In genomic region chr17:59830846-59831486, GRCh38 we compare ENCODE assay signal across 10 cellular contexts.
A peak's percentile ranks its signal among the peaks of the same experiment; 100 is the strongest.
DNase-seq lines count a peak whose midpoint lies in the region; ATAC-seq, FAIRE-seq and TF ChIP-seq lines count a peak whose summit lies in the region.
"Had no signal": no experiment of that assay in that cellular context is flagged by ENCODE, and none has a peak within 500 bp of the region (broad histone marks: within the 10 kb centered on the region; RNA-seq: fewer than 3 reads in every experiment).

No MANE protein-coding gene starts in this region.

- FAIRE-seq in keratinocyte (lab: Jason Lieb, UNC) = no peak

- H3K36me3 Mint-ChIP-seq in activated naive CD4-positive, alpha-beta T cell treated with anti-CD3 and anti-CD28 coated beads, Interleukin-2, amount 10 ng/mL, durations not matched to agents 7 days and 5 days = peaks cover 23% of the 10 kb centered on the region

- H3K4me1 Mint-ChIP-seq in activated naive CD4-positive, alpha-beta T cell treated with anti-CD3 and anti-CD28 coated beads, Interleukin-2, amount 10 ng/mL, durations not matched to agents 7 days and 5 days = peaks cover 81% of the 10 kb centered on the region

- H3K9me3 ChIP-seq in keratinocyte (ENCODE audit: control insufficient read depth, low read depth, low read length) = no peaks in the 10 kb centered on the region
- no peaks in the 10 kb centered on the region for H3K9me3 ChIP-seq in tibial artery
- H3K9me3 ChIP-seq: BE2C had no signal

- no peaks in the 10 kb centered on the region for H4K20me1 ChIP-seq in keratinocyte (ENCODE audit: control insufficient read depth, extremely low read depth, insufficient read depth, low read length)

- H3K9me3 Mint-ChIP-seq in activated naive CD4-positive, alpha-beta T cell treated with anti-CD3 and anti-CD28 coated beads, Interleukin-2, amount 10 ng/mL, durations not matched to agents 7 days and 5 days = no peaks in the 10 kb centered on the region

- H3K9me1 ChIP-seq in keratinocyte (ENCODE audit: control insufficient read depth, extremely low read depth, insufficient read depth, low read length) = no peaks in the 10 kb centered on the region

- no peak for ATAC-seq in HG02623 (IDR thresholded peaks at IDR 0.05; ENCODE audit: unreplicated experiment)

- H3K36me3 ChIP-seq in keratinocyte (ENCODE audit: control insufficient read depth in 2 of 2, extremely low read depth in 1 of 2, insufficient read depth in 2 of 2, low read length in 2 of 2) (no peaks in the 10 kb centered on the region), tibial artery (no peaks in the 10 kb centered on the region)
- H3K36me3 ChIP-seq: BE2C had no signal

- H3K27me3 ChIP-seq in keratinocyte (ENCODE audit: control insufficient read depth, extremely low read depth, insufficient read depth, low read length) (no peaks in the 10 kb centered on the region), tibial artery (no peaks in the 10 kb centered on the region)
- H3K27me3 ChIP-seq: BE2C had no signal

- no peaks in the 10 kb centered on the region for H3K27me3 Mint-ChIP-seq in activated naive CD4-positive, alpha-beta T cell treated with anti-CD3 and anti-CD28 coated beads, Interleukin-2, amount 10 ng/mL, durations not matched to agents 7 days and 5 days

- H3K27ac Mint-ChIP-seq in activated naive CD4-positive, alpha-beta T cell treated with anti-CD3 and anti-CD28 coated beads, Interleukin-2, amount 10 ng/mL, durations not matched to agents 7 days and 5 days = peak overlapping the region; percentile 98

- dilution Hi-C loops in keratinocyte (cut with MboI; ENCODE audit: extremely low pct_ligation_motif_present, low sequenced_read_pairs) = no loop called here

- peak overlapping the region; percentile 95 for H3K27ac ChIP-seq in keratinocyte (ENCODE audit: control insufficient read depth, insufficient read depth, low read length)
- peak overlapping the region; percentile 72 to 75 for H3K27ac ChIP-seq in tibial artery

- intact Hi-C loops in tibial artery (cut with DNase I; ENCODE audit: low total_unique reads) = no loop called here

- no peak for TF ChIP-seq CTCF in keratinocyte (optimal IDR thresholded peaks at IDR 0.05 in 1 of 3, IDR thresholded peaks at IDR 0.05 in 1 of 3, conservative IDR thresholded peaks at IDR 0.05 in 1 of 3; ENCODE audit: extremely low read depth in 1 of 3, insufficient read depth in 2 of 3, low read length in 3 of 3)
- no peak for TF ChIP-seq CTCF in tibial artery (IDR thresholded peaks at IDR 0.05)

- no peak overlapping the region for H2AFZ ChIP-seq in keratinocyte (ENCODE audit: control insufficient read depth, low read length)

- peak overlapping the region; percentile 77 for H3K9ac ChIP-seq in keratinocyte (ENCODE audit: control insufficient read depth, extremely low read depth, insufficient read depth, low read length)

- DNase-seq in activated naive CD4-positive, alpha-beta T cell treated with anti-CD3 and anti-CD28 coated beads, Interleukin-2, amount 10 ng/mL, durations not matched to agents 7 days and 5 days = no peak
- no peak for DNase-seq in activated naive CD4-positive, alpha-beta T cell treated with Interleukin-2 at 50 U/mL for 16 hours
- DNase-seq in activated T-cell treated with anti-CD3 and anti-CD28 coated beads, Interleukin-2, amount 50 U/mL, for 48 hours = peak; percentile 68 to 69
- DNase-seq in keratinocyte (ENCODE audit: low read depth, low spot score) = no peak
- no peak for DNase-seq in tibial artery
- DNase-seq in NCI-H2171 (lab: John Stamatoyannopoulos, UW) = no peak
- DNase-seq in LoVo (ENCODE audit: low spot score) = no peak
- DNase-seq: BE2C, NCI-H2081 had no signal

- H3K4me3 ChIP-seq in keratinocyte (ENCODE audit: control insufficient read depth in 2 of 3, extremely low read depth in 1 of 3, insufficient read depth in 2 of 3, low read depth in 1 of 3, low read length in 3 of 3) (no peak overlapping the region), tibial artery (no peak overlapping the region)

- peaks cover 11% of the 10 kb centered on the region for H3K79me2 ChIP-seq in keratinocyte (ENCODE audit: control insufficient read depth, insufficient read depth, low read length)

- no peak overlapping the region for H3K4me3 Mint-ChIP-seq in activated naive CD4-positive, alpha-beta T cell treated with anti-CD3 and anti-CD28 coated beads, Interleukin-2, amount 10 ng/mL, durations not matched to agents 7 days and 5 days

- peak overlapping the region; percentile 91 for H3K4me2 ChIP-seq in keratinocyte (ENCODE audit: control insufficient read depth, extremely low read depth, insufficient read depth, low read depth, low read length)

- CTCF ChIA-PET in activated naive CD4-positive, alpha-beta T cell treated with anti-CD3 and anti-CD28 coated beads, Interleukin-2, amount 10 ng/mL, durations not matched to agents 7 days and 5 days (lab: Charles Lee) = interaction anchor here (2.1 to 5.7 kb wide), 3 partner anchors 45 to 77 kb away, joined by 4 to 22 read pairs (median 21); no protein-coding TSS in a partner anchor

- H3K4me1 ChIP-seq in keratinocyte (ENCODE audit: control insufficient read depth, extremely low read depth, insufficient read depth, low read length) (peaks cover 44% of the 10 kb centered on the region), tibial artery (peaks cover 0 to 65% (median 34%) of the 10 kb centered on the region in 4 donors)

Comparison
In these comparisons a context has a peak if more than half of its experiments do, and no peak if none do; other contexts are left out.
1. DNase-seq: peak in activated T-cell treated with anti-CD3 and anti-CD28 coated beads, Interleukin-2, amount 50 U/mL, for 48 hours (2 of 2); none in activated naive CD4-positive, alpha-beta T cell treated with anti-CD3 and anti-CD28 coated beads, Interleukin-2, amount 10 ng/mL, durations not matched to agents 7 days and 5 days (single experiment), activated naive CD4-positive, alpha-beta T cell treated with Interleukin-2 at 50 U/mL for 16 hours (single experiment), keratinocyte (single experiment), tibial artery (0 of 2), NCI-H2171 (single experiment) and LoVo (single experiment).